In genomic region chr12:20030847-20031246, GRCh38 we compare ENCODE assay signal across 32 cellular contexts.
DNase-seq lines count a peak whose midpoint lies in the region; ATAC-seq and TF ChIP-seq lines count a peak whose summit lies in the region.
"Had no signal": no experiment of that assay in that cellular context is flagged by ENCODE, and none has a peak within 500 bp of the region (broad histone marks: within the 10 kb centered on the region; RNA-seq: fewer than 3 reads in every experiment).

No MANE protein-coding gene starts in this region.

- no peaks in the 10 kb centered on the region for H3F3A ChIP-seq in SK-N-SH (replicated peaks; ENCODE audit: insufficient read depth)
- H3F3A ChIP-seq in PC-9 (ENCODE audit: insufficient read depth, low read depth) = no peaks in the 10 kb centered on the region

- H3K9me3 ChIP-seq in SK-N-SH (no peaks in the 10 kb centered on the region), PC-9 (ENCODE audit: insufficient read depth, low read depth) (no peaks in the 10 kb centered on the region)
- H3K9me3 ChIP-seq: left ventricle myocardium inferior had no signal

- H3K79me2 ChIP-seq in SK-N-SH (ENCODE audit: insufficient read depth) (no peaks in the 10 kb centered on the region), PC-9 (ENCODE audit: low read depth) (no peaks in the 10 kb centered on the region)

- no peak for TF ChIP-seq EP300 in SK-N-SH (IDR thresholded peaks at IDR 0.05; ENCODE audit: borderline replicate concordance in 1 of 2, low read depth in 1 of 2, low read length in 1 of 2)

- DNase-seq in SK-N-SH (no peak), fibroblast of the aortic adventitia (ENCODE audit: low read depth) (peak; percentile 14), globus pallidus (ENCODE audit: low spot score) (no peak), PC-9 (no peak)
- DNase-seq in effector memory CD8-positive, alpha-beta T cell = no peak
- DNase-seq in stimulated activated naive CD4-positive, alpha-beta T cell treated with Interleukin-2 at 50 U/mL for 16 hours (lab: John Stamatoyannopoulos, UW) = no peak
- DNase-seq: 8988T; activated CD8-positive, alpha-beta memory T cell treated with anti-CD3 and anti-CD28 coated beads for 24 hours; activated gamma-delta T cell; activated naive CD8-positive, alpha-beta T cell treated with anti-CD3 and anti-CD28 coated beads, Interleukin-2, amount 10 ng/mL, durations not matched to agents 7 days and 5 days; activated T-cell treated with anti-CD3 and anti-CD28 coated beads, Interleukin-2, amount 50 U/mL, for 1 hour; foreskin fibroblast; HFFc6; hippocampal formation; immature natural killer cell; left ventricle myocardium inferior; midbrain; naive thymus-derived CD4-positive, alpha-beta T cell; NCI-H1436; NCI-H446; NCI-H82; retina; RPMI8226; stimulated activated CD4-positive, alpha-beta T cell treated with anti-CD3 and anti-CD28 coated beads, Interleukin-4, amount 100 ng/mL, for 1 hour; substantia nigra; T-helper 17 cell had no signal

- BruUV-seq in PC-9 (replicated peaks; lab: Mats Ljungman, UMichigan) = no TSS peak

- 0 out of 2 replicates have a peak overlapping the region, but pooled peaks have one; percentile 32 for H2AFZ ChIP-seq in SK-N-SH (ENCODE audit: low read depth)
- H2AFZ ChIP-seq in PC-9 = no peak overlapping the region

- H3K9me2 ChIP-seq in SK-N-SH = no peaks in the 10 kb centered on the region
- no peaks in the 10 kb centered on the region for H3K9me2 ChIP-seq in PC-9 (ENCODE audit: insufficient read depth)

- H3K4me3 ChIP-seq in SK-N-SH (ENCODE audit: low read depth in 2 of 2, low read length in 1 of 2) (no peak overlapping the region), fibroblast of the aortic adventitia (ENCODE audit: low read depth, low read length) (no peak overlapping the region), PC-9 (no peak overlapping the region)
- H3K4me3 ChIP-seq: left ventricle myocardium inferior had no signal

- no peak overlapping the region for H3K4me3 Mint-ChIP-seq in nephron
- H3K4me3 Mint-ChIP-seq in effector memory CD8-positive, alpha-beta T cell = no peak overlapping the region
- H3K4me3 Mint-ChIP-seq: activated naive CD8-positive, alpha-beta T cell treated with anti-CD3 and anti-CD28 coated beads, Interleukin-2, amount 10 ng/mL, durations not matched to agents 7 days and 5 days; central memory CD8-positive, alpha-beta T cell; HFFc6; immature natural killer cell; naive thymus-derived CD4-positive, alpha-beta T cell; stimulated activated effector memory CD8-positive, alpha-beta T cell treated with anti-CD3 and anti-CD28 coated beads, Interleukin-12 subunit alpha, Interleukin-12 subunit beta, amount 100 ng/mL, for 72 hours; T-helper 17 cell had no signal

- no peak for TF ChIP-seq CTCF in SK-N-SH (IDR thresholded peaks at IDR 0.05)
- TF ChIP-seq CTCF in fibroblast of the aortic adventitia (IDR thresholded peaks at IDR 0.05; ENCODE audit: insufficient read depth, low read length) = no peak
- no peak for TF ChIP-seq CTCF in nephron (IDR thresholded peaks at IDR 0.05; ENCODE audit: unreplicated experiment in 3 of 3)
- no peak for TF ChIP-seq CTCF in PC-9 (conservative IDR thresholded peaks at IDR 0.05)

- H3K27me3 ChIP-seq in SK-N-SH (ENCODE audit: insufficient read depth) (no peaks in the 10 kb centered on the region), PC-9 (ENCODE audit: insufficient read depth, low read depth) (no peaks in the 10 kb centered on the region)

- intact Hi-C loops in PC-9 (cut with micrococcal nuclease; ENCODE audit: unreplicated experiment) = no loop called here

- no peak overlapping the region for H3K27ac ChIP-seq in SK-N-SH (ENCODE audit: low read depth in 2 of 2, low read length in 1 of 2)
- H3K27ac ChIP-seq in PC-9 = no peak overlapping the region
- H3K27ac ChIP-seq: epithelial cell of prostate, KMS-11, left ventricle myocardium inferior had no signal

- CTCF ChIA-PET in SK-N-SH (lab: Yijun Ruan, JAX) (interaction anchor here (0.6 to 1.4 kb wide), 2 partner anchors 9 to 95 kb away, joined by 3 to 5 read pairs; no protein-coding TSS in a partner anchor), PC-9 (lab: Charles Lee) (no interaction called here)

- H3K4me2 ChIP-seq in SK-N-SH (no peak overlapping the region), PC-9 (no peak overlapping the region)
- H3K4me2 ChIP-seq: KMS-11 had no signal

- no peaks in the 10 kb centered on the region for H3K36me3 Mint-ChIP-seq in nephron (ENCODE audit: low read depth)
- peaks cover 2% of the 10 kb centered on the region for H3K36me3 Mint-ChIP-seq in effector memory CD8-positive, alpha-beta T cell (ENCODE audit: insufficient read depth)
- H3K36me3 Mint-ChIP-seq: activated naive CD8-positive, alpha-beta T cell treated with anti-CD3 and anti-CD28 coated beads, Interleukin-2, amount 10 ng/mL, durations not matched to agents 7 days and 5 days; immature natural killer cell; naive thymus-derived CD4-positive, alpha-beta T cell; stimulated activated effector memory CD8-positive, alpha-beta T cell treated with anti-CD3 and anti-CD28 coated beads, Interleukin-12 subunit alpha, Interleukin-12 subunit beta, amount 100 ng/mL, for 72 hours had no signal

- no peaks in the 10 kb centered on the region for H3K27me3 Mint-ChIP-seq in nephron (ENCODE audit: low read depth)
- H3K27me3 Mint-ChIP-seq in effector memory CD8-positive, alpha-beta T cell = no peaks in the 10 kb centered on the region
- H3K27me3 Mint-ChIP-seq: activated naive CD8-positive, alpha-beta T cell treated with anti-CD3 and anti-CD28 coated beads, Interleukin-2, amount 10 ng/mL, durations not matched to agents 7 days and 5 days; central memory CD8-positive, alpha-beta T cell; T-helper 17 cell had no signal

- H3K36me3 ChIP-seq in SK-N-SH (replicated peaks in 1 of 2; ENCODE audit: control insufficient read depth in 1 of 2, insufficient read depth in 2 of 2, low read length in 1 of 2) (no peaks in the 10 kb centered on the region), PC-9 (ENCODE audit: low read depth) (no peaks in the 10 kb centered on the region)
- H3K36me3 ChIP-seq: left ventricle myocardium inferior had no signal

- POLR2A ChIA-PET in SK-N-SH (lab: Yijun Ruan, JAX) (no interaction called here), PC-9 (lab: Charles Lee; ENCODE audit: unreplicated experiment) (no interaction called here)

- H3K4me1 ChIP-seq in SK-N-SH (ENCODE audit: control insufficient read depth in 1 of 2, insufficient read depth in 2 of 2, low read depth in 1 of 2, low read length in 1 of 2) = no peaks in the 10 kb centered on the region
- H3K4me1 ChIP-seq in PC-9 (replicated peaks; ENCODE audit: insufficient read depth) = no peaks in the 10 kb centered on the region

- 91% methylated on average over 1 of the region's 1 CpG for WGBS in SK-N-SH (ENCODE audit: low lambda C conversion rate)

- no peaks in the 10 kb centered on the region for H4K20me1 ChIP-seq in SK-N-SH (ENCODE audit: insufficient read depth)
- no peaks in the 10 kb centered on the region for H4K20me1 ChIP-seq in PC-9 (ENCODE audit: insufficient read depth)

- H3K27ac Mint-ChIP-seq in nephron = peak overlapping the region; percentile 5 to 72 (median 70)
- H3K27ac Mint-ChIP-seq in effector memory CD8-positive, alpha-beta T cell = no peak overlapping the region
- H3K27ac Mint-ChIP-seq: activated naive CD8-positive, alpha-beta T cell treated with anti-CD3 and anti-CD28 coated beads, Interleukin-2, amount 10 ng/mL, durations not matched to agents 7 days and 5 days; HFFc6; immature natural killer cell; naive thymus-derived CD4-positive, alpha-beta T cell; stimulated activated effector memory CD8-positive, alpha-beta T cell treated with anti-CD3 and anti-CD28 coated beads, Interleukin-12 subunit alpha, Interleukin-12 subunit beta, amount 100 ng/mL, for 72 hours; T-helper 17 cell had no signal

- TF ChIP-seq RAD21 in SK-N-SH (IDR thresholded peaks at IDR 0.05; ENCODE audit: low read length) = no peak

- H3K9me3 Mint-ChIP-seq in nephron = no peaks in the 10 kb centered on the region
- H3K9me3 Mint-ChIP-seq in effector memory CD8-positive, alpha-beta T cell = peaks cover 0 to 2% of the 10 kb centered on the region in 2 donors
- H3K9me3 Mint-ChIP-seq: central memory CD8-positive, alpha-beta T cell; immature natural killer cell; stimulated activated effector memory CD8-positive, alpha-beta T cell treated with anti-CD3 and anti-CD28 coated beads, Interleukin-12 subunit alpha, Interleukin-12 subunit beta, amount 100 ng/mL, for 72 hours had no signal

- H3K4me1 Mint-ChIP-seq in nephron = peaks cover 10% of the 10 kb centered on the region
- no peaks in the 10 kb centered on the region for H3K4me1 Mint-ChIP-seq in effector memory CD8-positive, alpha-beta T cell (ENCODE audit: low read depth in 2 of 2)
- H3K4me1 Mint-ChIP-seq: activated naive CD8-positive, alpha-beta T cell treated with anti-CD3 and anti-CD28 coated beads, Interleukin-2, amount 10 ng/mL, durations not matched to agents 7 days and 5 days; central memory CD8-positive, alpha-beta T cell; immature natural killer cell; stimulated activated effector memory CD8-positive, alpha-beta T cell treated with anti-CD3 and anti-CD28 coated beads, Interleukin-12 subunit alpha, Interleukin-12 subunit beta, amount 100 ng/mL, for 72 hours; T-helper 17 cell had no signal

- H3K9ac ChIP-seq in SK-N-SH = no peak overlapping the region
- H3K9ac ChIP-seq: KMS-11 had no signal

- no peak for ATAC-seq in SK-N-SH treated with all-trans-retinoic acid at 6 μM for 48 hours
- no peak for ATAC-seq in effector memory CD8-positive, alpha-beta T cell (replicated peaks)
- ATAC-seq: naive thymus-derived CD4-positive, alpha-beta T cell; stimulated activated effector memory CD8-positive, alpha-beta T cell treated with anti-CD3 and anti-CD28 coated beads, Interleukin-12 subunit alpha, Interleukin-12 subunit beta, amount 100 ng/mL, for 72 hours; T-helper 17 cell had no signal

TF ChIP-seq in SK-N-SH, 30 proteins besides CTCF, POLR2A, EP300 and RAD21 (continues in another document):
- TF ChIP-seq RXRA (IDR thresholded peaks at IDR 0.05; ENCODE audit: borderline replicate concordance, low read depth) (no peak), MXI1 (IDR thresholded peaks at IDR 0.05; ENCODE audit: low read depth, low read length) (no peak), JUND (IDR thresholded peaks at IDR 0.05) (no peak)

TF ChIP-seq in SK-N-SH treated with all-trans-retinoic acid at 6 μM for 48 hours, 23 proteins besides CTCF, POLR2A, EP300 and RAD21:
- TF ChIP-seq ZNF8 (CRISPR knock-in tag; IDR thresholded peaks at IDR 0.05) (no peak), ZFP30 (CRISPR knock-in tag; IDR thresholded peaks at IDR 0.05) (no peak), ZFP3 (CRISPR knock-in tag; IDR thresholded peaks at IDR 0.05) (no peak), TCF4 (CRISPR knock-in tag; IDR thresholded peaks at IDR 0.05; ENCODE audit: borderline replicate concordance) (no peak), ESRRG (CRISPR knock-in tag; IDR thresholded peaks at IDR 0.05) (no peak)
TF ChIP-seq in SK-N-SH treated with all-trans-retinoic acid at 6 μM for 48 hours: peak in this region for 0.

Comparison
In these comparisons a context has a peak if more than half of its experiments do, and no peak if none do; other contexts are left out.
1. H3K27ac Mint-ChIP-seq: peak in nephron (3 of 3); none in effector memory CD8-positive, alpha-beta T cell (0 of 2).